33 cellular contexts compared by ENCODE assay signal in genomic region chr6:117276778-117277177, GRCh38. TPM values are rescaled to one million over a fixed set of nuclear protein-coding genes. Genes with fewer than 3 reads are reported as not detected.
"Had no signal": no experiment of that assay in that cellular context is flagged by ENCODE, and none has a peak within 500 bp of the region (broad histone marks: within the 10 kb centered on the region; RNA-seq: fewer than 3 reads in every experiment).

No MANE protein-coding gene starts in this region.

- H3K9me3 ChIP-seq: adrenal gland, body of pancreas, breast epithelium had no signal

- H3K36me3 ChIP-seq: adrenal gland, brain microvascular endothelial cell, breast epithelium had no signal

- H3K36me3 Mint-ChIP-seq: activated CD8-positive, alpha-beta memory T cell treated with anti-CD3 and anti-CD28 coated beads, Interleukin-2, amount 10 ng/mL, durations not matched to agents 7 days and 5 days; activated naive CD4-positive, alpha-beta T cell treated with anti-CD3 and anti-CD28 coated beads, Interleukin-2, amount 50 U/mL, for 72 hours; activated naive CD8-positive, alpha-beta T cell treated with anti-CD3 and anti-CD28 coated beads for 36 hours had no signal

- H3K27me3 ChIP-seq: body of pancreas had no signal

- H3K4me1 Mint-ChIP-seq: activated B cell treated with CpG ODN at 0.5 μM for 24 hours; activated CD4-positive, alpha-beta memory T cell treated with anti-CD3 and anti-CD28 coated beads, Interleukin-2, amount 10 ng/mL, durations not matched to agents 7 days and 5 days; activated CD4-positive, alpha-beta T cell treated with anti-CD3 and anti-CD28 coated beads, Interleukin-2, amount 10 ng/mL, durations not matched to agents 7 days and 5 days; activated CD8-positive, alpha-beta memory T cell treated with anti-CD3 and anti-CD28 coated beads, Interleukin-2, amount 10 ng/mL, durations not matched to agents 7 days and 5 days had no signal

- H3K4me3 Mint-ChIP-seq: activated B cell treated with CpG ODN at 0.5 μM for 24 hours; activated CD4-positive, alpha-beta memory T cell treated with anti-CD3 and anti-CD28 coated beads, Interleukin-2, amount 10 ng/mL, durations not matched to agents 7 days and 5 days; activated CD4-positive, alpha-beta T cell treated with anti-CD3 and anti-CD28 coated beads, Interleukin-2, amount 10 ng/mL, durations not matched to agents 7 days and 5 days; activated CD8-positive, alpha-beta memory T cell treated with anti-CD3 and anti-CD28 coated beads, Interleukin-2, amount 10 ng/mL, durations not matched to agents 7 days and 5 days; activated CD8-positive, alpha-beta T cell treated with anti-CD3 and anti-CD28 coated beads, Interleukin-2, amount 10 ng/mL, durations not matched to agents 7 days and 5 days; activated naive CD4-positive, alpha-beta T cell treated with anti-CD3 and anti-CD28 coated beads for 36 hours; activated naive CD8-positive, alpha-beta T cell treated with anti-CD3 and anti-CD28 coated beads for 36 hours; activated T-cell treated with anti-CD3 and anti-CD28 coated beads, Interleukin-2, amount 50 U/mL, for 24 hours; T-helper 1 cell treated with Interleukin-12 subunit alpha and Interleukin-12 subunit beta and Interleukin-4 antibody, amounts not matched to agents 30 μg/mL and 1 μg/mL, for 36 hours; T-helper 2 cell treated with Interferon-gamma antibody and Interleukin-4, amounts not matched to agents 5 μg/mL and 100 μg/mL, for 36 hours had no signal

- H3K27ac Mint-ChIP-seq: activated B cell treated with CpG ODN at 0.5 μM for 24 hours; activated CD4-positive, alpha-beta memory T cell treated with anti-CD3 and anti-CD28 coated beads, Interleukin-2, amount 10 ng/mL, durations not matched to agents 7 days and 5 days; activated CD4-positive, alpha-beta T cell treated with anti-CD3 and anti-CD28 coated beads, Interleukin-2, amount 10 ng/mL, durations not matched to agents 7 days and 5 days; activated CD8-positive, alpha-beta memory T cell treated with anti-CD3 and anti-CD28 coated beads, Interleukin-2, amount 10 ng/mL, durations not matched to agents 7 days and 5 days; activated CD8-positive, alpha-beta T cell treated with anti-CD3 and anti-CD28 coated beads, Interleukin-2, amount 10 ng/mL, durations not matched to agents 7 days and 5 days; activated naive CD4-positive, alpha-beta T cell treated with anti-CD3 and anti-CD28 coated beads for 36 hours; activated naive CD4-positive, alpha-beta T cell treated with anti-CD3 and anti-CD28 coated beads, Interleukin-2, amount 50 U/mL, for 72 hours; activated naive CD8-positive, alpha-beta T cell treated with anti-CD3 and anti-CD28 coated beads for 36 hours; activated T-cell treated with anti-CD3 and anti-CD28 coated beads, Interleukin-2, amount 50 U/mL, for 24 hours; activated T-helper 2 cell treated with anti-CD3 and anti-CD28 coated beads, Interferon-gamma antibody, Interleukin-2, Interleukin-4, amounts not matched to agents 10 μg/mL and 5 μg/mL and 100 μg/mL, durations not matched to agents 14 hours and 24 hours and 36 hours; T-helper 1 cell treated with Interleukin-12 subunit alpha and Interleukin-12 subunit beta and Interleukin-4 antibody, amounts not matched to agents 30 μg/mL and 1 μg/mL, for 36 hours; T-helper 2 cell treated with Interferon-gamma antibody and Interleukin-4, amounts not matched to agents 5 μg/mL and 100 μg/mL, for 36 hours had no signal

- H3K27ac ChIP-seq: adrenal gland, body of pancreas, brain microvascular endothelial cell, breast epithelium, VCaP had no signal

- H3K4me3 ChIP-seq: adrenal gland, body of pancreas, breast epithelium had no signal

- H3K9me3 Mint-ChIP-seq: activated B cell treated with CpG ODN at 0.5 μM for 24 hours; activated CD4-positive, alpha-beta memory T cell treated with anti-CD3 and anti-CD28 coated beads, Interleukin-2, amount 10 ng/mL, durations not matched to agents 7 days and 5 days; activated CD4-positive, alpha-beta T cell treated with anti-CD3 and anti-CD28 coated beads, Interleukin-2, amount 10 ng/mL, durations not matched to agents 7 days and 5 days; activated naive CD4-positive, alpha-beta T cell treated with anti-CD3 and anti-CD28 coated beads for 36 hours; activated naive CD8-positive, alpha-beta T cell treated with anti-CD3 and anti-CD28 coated beads for 36 hours; activated T-cell treated with anti-CD3 and anti-CD28 coated beads, Interleukin-2, amount 50 U/mL, for 24 hours; activated T-helper 2 cell treated with anti-CD3 and anti-CD28 coated beads, Interferon-gamma antibody, Interleukin-2, Interleukin-4, amounts not matched to agents 10 μg/mL and 5 μg/mL and 100 μg/mL, durations not matched to agents 14 hours and 24 hours and 36 hours; T-helper 1 cell treated with Interleukin-12 subunit alpha and Interleukin-12 subunit beta and Interleukin-4 antibody, amounts not matched to agents 30 μg/mL and 1 μg/mL, for 36 hours; T-helper 2 cell treated with Interferon-gamma antibody and Interleukin-4, amounts not matched to agents 5 μg/mL and 100 μg/mL, for 36 hours had no signal

- H3K4me1 ChIP-seq: adrenal gland, body of pancreas, breast epithelium had no signal

- ATAC-seq: activated CD8-positive, alpha-beta memory T cell treated with anti-CD3 and anti-CD28 coated beads, Interleukin-2, amount 10 ng/mL, durations not matched to agents 7 days and 5 days; activated CD8-positive, alpha-beta T cell treated with anti-CD3 and anti-CD28 coated beads, Interleukin-2, amount 10 ng/mL, durations not matched to agents 7 days and 5 days; activated naive CD4-positive, alpha-beta T cell treated with anti-CD3 and anti-CD28 coated beads, Interleukin-2, amount 50 U/mL, for 72 hours; body of pancreas had no signal

- DNase-seq: activated B cell treated with CpG ODN at 0.5 μM for 24 hours; activated CD4-positive, alpha-beta memory T cell treated with anti-CD3 and anti-CD28 coated beads, Interleukin-2, amount 10 ng/mL, durations not matched to agents 7 days and 5 days; activated CD4-positive, alpha-beta T cell treated with anti-CD3 and anti-CD28 coated beads for 48 hours; activated CD4-positive, alpha-beta T cell treated with anti-CD3 and anti-CD28 coated beads, Interleukin-2, amount 10 ng/mL, durations not matched to agents 7 days and 5 days; activated CD4-positive, alpha-beta T cell treated with anti-CD3 and anti-CD28 coated beads, Interleukin-2, amount 50 U/mL, for 48 hours; activated CD4-positive, CD25-positive, alpha-beta regulatory T cell treated with anti-CD3 and anti-CD28 coated beads, Interleukin-2, amount 50 U/mL, for 72 hours; activated CD8-positive, alpha-beta memory T cell treated with anti-CD3 and anti-CD28 coated beads for 24 hours; activated CD8-positive, alpha-beta memory T cell treated with anti-CD3 and anti-CD28 coated beads, Interleukin-2, amount 10 ng/mL, durations not matched to agents 7 days and 5 days; activated CD8-positive, alpha-beta memory T cell treated with anti-CD3 and anti-CD28 coated beads, Interleukin-2, amount 50 U/mL, for 48 hours; activated CD8-positive, alpha-beta T cell treated with anti-CD3 and anti-CD28 coated beads, Interleukin-2, amount 10 ng/mL, durations not matched to agents 7 days and 5 days; activated effector memory CD4-positive, alpha-beta T cell treated with Interleukin-2 at 50 U/mL for 16 hours; activated gamma-delta T cell; activated naive CD4-positive, alpha-beta T cell treated with anti-CD3 and anti-CD28 coated beads for 36 hours; activated naive CD4-positive, alpha-beta T cell treated with anti-CD3 and anti-CD28 coated beads, Interleukin-2, amount 50 U/mL, for 16 hours; activated naive CD8-positive, alpha-beta T cell treated with anti-CD3 and anti-CD28 coated beads for 36 hours; activated T-cell treated with anti-CD3 and anti-CD28 coated beads, Interleukin-2, amount 50 U/mL, for 24 hours; activated T-cell treated with anti-CD3 and anti-CD28 coated beads, Interleukin-2, amount 50 U/mL, for 48 hours; adrenal gland; amniotic stem cell; aorta; body of pancreas; brain microvascular endothelial cell; central memory CD4-positive, alpha-beta T cell; T-helper 1 cell; T-helper 2 cell; T-helper 9 cell had no signal

RNA-seq across cellular contexts. Expression of gene VGLL2, which starts 11.4 kb away (rescaled TPM):
- total RNA-seq: activated B cell treated with CpG ODN at 0.5 μM for 24 hours; activated CD4-positive, alpha-beta memory T cell treated with anti-CD3 and anti-CD28 coated beads, Interleukin-2, amount 10 ng/mL, durations not matched to agents 7 days and 5 days; activated CD4-positive, alpha-beta T cell treated with anti-CD3 and anti-CD28 coated beads, Interleukin-2, amount 10 ng/mL, durations not matched to agents 7 days and 5 days; activated CD8-positive, alpha-beta memory T cell treated with anti-CD3 and anti-CD28 coated beads, Interleukin-2, amount 10 ng/mL, durations not matched to agents 7 days and 5 days; activated CD8-positive, alpha-beta T cell treated with anti-CD3 and anti-CD28 coated beads, Interleukin-2, amount 10 ng/mL, durations not matched to agents 7 days and 5 days; activated naive CD4-positive, alpha-beta T cell treated with anti-CD3 and anti-CD28 coated beads for 36 hours; activated naive CD4-positive, alpha-beta T cell treated with anti-CD3 and anti-CD28 coated beads, Interleukin-2, amount 50 U/mL, for 72 hours; activated naive CD8-positive, alpha-beta T cell treated with anti-CD3 and anti-CD28 coated beads for 36 hours; activated T-helper 2 cell treated with anti-CD3 and anti-CD28 coated beads, Interferon-gamma antibody, Interleukin-2, Interleukin-4, amounts not matched to agents 10 μg/mL and 5 μg/mL and 100 μg/mL, durations not matched to agents 14 hours and 24 hours and 36 hours; adrenal gland; aorta; breast epithelium; cerebellum had no signal
- polyA plus RNA-seq: adrenal gland, aorta had no signal
